8 cellular contexts compared by ENCODE assay signal in the genomic region with DNA sequence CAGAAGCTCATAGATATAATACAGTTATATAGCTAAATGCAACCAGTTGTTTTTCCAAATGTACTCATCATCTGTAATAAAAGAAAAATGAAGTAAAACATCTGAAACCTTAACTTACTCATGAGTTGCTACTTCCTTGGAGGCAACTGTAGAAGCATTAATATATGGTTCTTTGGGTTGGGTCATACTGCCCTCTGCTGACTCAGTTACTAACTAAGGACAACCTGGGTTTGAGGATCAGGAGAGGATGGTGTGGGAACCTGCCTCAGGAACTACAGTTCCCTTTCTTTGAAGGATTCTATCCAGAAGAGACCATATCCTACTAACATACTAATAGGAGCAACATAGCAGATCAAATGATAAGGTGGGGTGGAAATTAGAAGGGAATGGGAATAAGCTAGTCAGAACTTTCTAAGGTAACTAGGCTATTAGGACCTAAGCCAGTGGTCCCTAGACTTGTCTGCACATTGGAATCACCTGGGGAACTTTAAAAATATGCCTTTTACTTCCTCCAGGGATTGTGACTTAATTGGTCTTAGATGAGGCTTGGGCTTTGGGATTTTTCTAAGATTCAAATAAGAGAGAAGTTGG. TPM values are rescaled to one million over a fixed set of nuclear protein-coding genes. Genes with fewer than 3 reads are reported as not detected.
DNase-seq lines count a peak whose midpoint lies in the region; ATAC-seq and TF ChIP-seq lines count a peak whose summit lies in the region.

No MANE protein-coding gene starts in this region.

- TF ChIP-seq POLR2A in GM18505 (IDR thresholded peaks at IDR 0.05; ENCODE audit: borderline replicate concordance, extremely low read depth, insufficient read depth, insufficient read length) (no peak), gastroesophageal sphincter (IDR thresholded peaks at IDR 0.05) (no peak)

- ATAC-seq in GM18505 (IDR thresholded peaks at IDR 0.05; ENCODE audit: unreplicated experiment) (peak; percentile 56), gastroesophageal sphincter (peak; percentile 46), GM19395 (IDR thresholded peaks at IDR 0.05; ENCODE audit: unreplicated experiment) (no peak), HG02588 (IDR thresholded peaks at IDR 0.05; ENCODE audit: unreplicated experiment) (no peak)

- no peaks in the 10 kb centered on the region for H3K9me3 ChIP-seq in gastroesophageal sphincter

- no peak overlapping the region for H3K27ac ChIP-seq in gastroesophageal sphincter

- H3K4me3 ChIP-seq in gastroesophageal sphincter (no peak overlapping the region), retinal pigment epithelial cell (ENCODE audit: low read length) (no peak overlapping the region)

- H3K27me3 ChIP-seq in gastroesophageal sphincter, result no peaks in the 10 kb centered on the region

- peaks cover 0 to 48% of the 10 kb centered on the region in 2 donors for H3K36me3 ChIP-seq in gastroesophageal sphincter

- TF ChIP-seq EP300 in gastroesophageal sphincter (IDR thresholded peaks at IDR 0.05), result no peak

- TF ChIP-seq CTCF in gastroesophageal sphincter (IDR thresholded peaks at IDR 0.05), result peak; percentile 10 to 51 (median 32)
- TF ChIP-seq CTCF in retinal pigment epithelial cell (conservative IDR thresholded peaks at IDR 0.05; ENCODE audit: low read depth, low read length), result peak; percentile 58

- H3K4me1 ChIP-seq in gastroesophageal sphincter, result peaks cover 0 to 31% (median 5%) of the 10 kb centered on the region in 3 donors

- peak; percentile 16 for DNase-seq in COR-L47 (lab: John Stamatoyannopoulos, UW)
- peak; percentile 28 for DNase-seq in LoVo (ENCODE audit: low spot score)
- DNase-seq in activated CD4-positive, alpha-beta T cell treated with anti-CD3 and anti-CD28 coated beads, Interleukin-2, amount 50 U/mL, for 1 hour, result peak; percentile 16
- peak; percentile 4 for DNase-seq in retinal pigment epithelial cell (ENCODE audit: low read depth)

RNA-seq across cellular contexts. Expression of a gene that starts 20.7 kb away (rescaled TPM):
- 10 to 100 TPM; 25.6 to 32.6 (median 29.3) TPM for total RNA-seq in gastroesophageal sphincter

RNA-seq across cellular contexts. Expression of a gene that starts 20.8 kb away (rescaled TPM):
- total RNA-seq in gastroesophageal sphincter, result 10 to 100 TPM; 24.5 to 35.1 (median 27.7) TPM

RNA-seq across cellular contexts. Expression of a gene that starts 51.9 kb away (rescaled TPM):
- 1 to 10 TPM; 4.5 to 9.1 (median 5.6) TPM for total RNA-seq in gastroesophageal sphincter

Comparison
In these comparisons a context has a peak if more than half of its experiments do, and no peak if none do; other contexts are left out.
1. ATAC-seq: peak in GM18505 (single experiment) and gastroesophageal sphincter (single experiment); none in GM19395 (single experiment) and HG02588 (single experiment).
2. Peak in every context shown above with its lines, with median percentiles within 50 percentile points of each other: DNase-seq.